In the genomic region with DNA sequence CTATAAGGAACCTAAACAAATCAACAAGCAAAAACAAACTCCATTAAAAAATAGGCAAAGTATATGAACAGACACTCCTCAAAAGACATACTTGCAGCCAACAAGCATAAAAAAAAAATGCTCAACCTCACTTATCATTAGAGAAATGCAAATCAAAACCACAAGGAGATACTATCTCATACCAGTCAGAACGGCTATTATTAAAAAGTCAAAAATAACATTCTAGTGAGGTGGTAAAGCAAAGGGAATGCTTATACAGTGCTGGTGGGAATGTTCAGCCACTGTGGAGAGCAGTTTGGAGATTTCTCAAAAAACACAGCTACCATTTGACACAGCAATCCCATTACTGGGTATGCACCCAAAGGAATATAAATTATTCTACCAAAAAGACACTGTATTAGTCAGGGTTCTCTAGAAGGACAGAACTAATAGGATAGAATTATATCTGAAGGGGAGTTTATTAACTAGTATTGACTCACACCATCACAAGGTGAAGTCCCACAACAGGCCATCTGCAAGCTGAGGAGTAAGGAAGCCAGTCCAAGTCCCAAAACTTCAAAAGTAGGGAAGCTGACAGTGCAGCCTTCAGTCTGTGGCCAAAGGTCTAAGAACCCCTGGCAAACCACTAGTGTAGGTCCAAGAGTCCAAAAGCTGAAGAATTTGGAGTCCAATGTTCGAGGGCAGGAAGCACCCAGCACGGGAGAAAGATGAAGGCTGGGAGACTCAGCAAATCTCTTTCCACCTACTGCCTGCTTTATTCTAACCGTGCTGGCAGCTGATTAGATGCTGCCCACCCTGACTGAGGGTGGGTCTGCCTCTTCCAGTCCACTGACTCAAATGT, we compare ENCODE assay signal across 13 cellular contexts.
DNase-seq lines count a peak whose midpoint lies in the region; ATAC-seq lines count a peak whose summit lies in the region.
"Had no signal": no experiment of that assay in that cellular context is flagged by ENCODE, and none has a peak within 500 bp of the region (broad histone marks: within the 10 kb centered on the region; RNA-seq: fewer than 3 reads in every experiment).

No MANE protein-coding gene starts in this region.

- H3K4me2 ChIP-seq in Karpas-422 (ENCODE audit: low read depth, low read length, poor library complexity, severe bottlenecking): peak overlapping the region; percentile 39

- DNase-seq in ELR (ENCODE audit: low read depth): peak; percentile 19
- DNase-seq in Karpas-422: no peak
- DNase-seq in iris pigment epithelial cell (ENCODE audit: low read depth): peak; percentile 40
- DNase-seq in activated CD4-positive, alpha-beta T cell treated with anti-CD3 and anti-CD28 coated beads for 1 hour: no peak
- DNase-seq in superior temporal gyrus (ENCODE audit: extremely low spot score): no peak
- no peak for DNase-seq in DMS79 (lab: John Stamatoyannopoulos, UW)
- no peak for DNase-seq in activated naive CD8-positive, alpha-beta T cell treated with anti-CD3 and anti-CD28 coated beads for 36 hours
- DNase-seq: activated CD8-positive, alpha-beta memory T cell treated with anti-CD3 and anti-CD28 coated beads, Interleukin-2, amount 50 U/mL, for 4 hours; adrenal gland; NCI-H2107; psoas muscle; uterus had no signal

- no peaks in the 10 kb centered on the region for H3K9me3 ChIP-seq in Karpas-422 (ENCODE audit: low read length)
- H3K9me3 ChIP-seq: adrenal gland, psoas muscle, uterus had no signal

- ATAC-seq in GM21723 (IDR thresholded peaks at IDR 0.05; ENCODE audit: unreplicated experiment): peak; percentile 76
- ATAC-seq: psoas muscle had no signal

- no peak overlapping the region for H2AFZ ChIP-seq in Karpas-422 (ENCODE audit: low read length)

- H4K20me1 ChIP-seq in Karpas-422 (ENCODE audit: insufficient read depth, low read depth, low read length): no peaks in the 10 kb centered on the region

- no peaks in the 10 kb centered on the region for H3K79me2 ChIP-seq in Karpas-422 (ENCODE audit: low read length)

- no peak overlapping the region for H3K4me3 ChIP-seq in Karpas-422 (ENCODE audit: low read length)
- H3K4me3 ChIP-seq: adrenal gland, psoas muscle, uterus had no signal

- no peak overlapping the region for H3K4me3 Mint-ChIP-seq in activated naive CD8-positive, alpha-beta T cell treated with anti-CD3 and anti-CD28 coated beads for 36 hours

- H3K4me1 Mint-ChIP-seq in activated naive CD8-positive, alpha-beta T cell treated with anti-CD3 and anti-CD28 coated beads for 36 hours: peaks cover 4% of the 10 kb centered on the region

- H3K9me2 ChIP-seq in Karpas-422 (replicated peaks; ENCODE audit: insufficient read depth, low read length): no peaks in the 10 kb centered on the region

- H3K9ac ChIP-seq in Karpas-422 (ENCODE audit: low read length): no peak overlapping the region

- no peak overlapping the region for H3K27ac ChIP-seq in Karpas-422 (ENCODE audit: low read length)
- H3K27ac ChIP-seq: adrenal gland, psoas muscle, uterus had no signal

- H3K27me3 Mint-ChIP-seq in activated naive CD8-positive, alpha-beta T cell treated with anti-CD3 and anti-CD28 coated beads for 36 hours: no peaks in the 10 kb centered on the region

- peaks cover 3% of the 10 kb centered on the region for H3K9me3 Mint-ChIP-seq in activated naive CD8-positive, alpha-beta T cell treated with anti-CD3 and anti-CD28 coated beads for 36 hours

- no peaks in the 10 kb centered on the region for H3K27me3 ChIP-seq in Karpas-422 (ENCODE audit: low read length)
- H3K27me3 ChIP-seq: adrenal gland, uterus had no signal

- H3K4me1 ChIP-seq in Karpas-422 (ENCODE audit: low read length): peaks cover 7% of the 10 kb centered on the region
- H3K4me1 ChIP-seq: adrenal gland, uterus had no signal

- H3K36me3 Mint-ChIP-seq in activated naive CD8-positive, alpha-beta T cell treated with anti-CD3 and anti-CD28 coated beads for 36 hours: no peaks in the 10 kb centered on the region

- H3K27ac Mint-ChIP-seq in activated naive CD8-positive, alpha-beta T cell treated with anti-CD3 and anti-CD28 coated beads for 36 hours: no peak overlapping the region

- no peaks in the 10 kb centered on the region for H3K36me3 ChIP-seq in Karpas-422 (ENCODE audit: insufficient read depth, low read length)
- H3K36me3 ChIP-seq: adrenal gland, uterus had no signal

Comparison
In these comparisons a context has a peak if more than half of its experiments do, and no peak if none do; other contexts are left out.
1. DNase-seq: peak in ELR (single experiment) and iris pigment epithelial cell (single experiment); none in Karpas-422 (single experiment), activated CD4-positive, alpha-beta T cell treated with anti-CD3 and anti-CD28 coated beads for 1 hour (single experiment), superior temporal gyrus (single experiment), DMS79 (single experiment) and activated naive CD8-positive, alpha-beta T cell treated with anti-CD3 and anti-CD28 coated beads for 36 hours (single experiment).